ENCODE assay signal across 9 cellular contexts in the genomic region with DNA sequence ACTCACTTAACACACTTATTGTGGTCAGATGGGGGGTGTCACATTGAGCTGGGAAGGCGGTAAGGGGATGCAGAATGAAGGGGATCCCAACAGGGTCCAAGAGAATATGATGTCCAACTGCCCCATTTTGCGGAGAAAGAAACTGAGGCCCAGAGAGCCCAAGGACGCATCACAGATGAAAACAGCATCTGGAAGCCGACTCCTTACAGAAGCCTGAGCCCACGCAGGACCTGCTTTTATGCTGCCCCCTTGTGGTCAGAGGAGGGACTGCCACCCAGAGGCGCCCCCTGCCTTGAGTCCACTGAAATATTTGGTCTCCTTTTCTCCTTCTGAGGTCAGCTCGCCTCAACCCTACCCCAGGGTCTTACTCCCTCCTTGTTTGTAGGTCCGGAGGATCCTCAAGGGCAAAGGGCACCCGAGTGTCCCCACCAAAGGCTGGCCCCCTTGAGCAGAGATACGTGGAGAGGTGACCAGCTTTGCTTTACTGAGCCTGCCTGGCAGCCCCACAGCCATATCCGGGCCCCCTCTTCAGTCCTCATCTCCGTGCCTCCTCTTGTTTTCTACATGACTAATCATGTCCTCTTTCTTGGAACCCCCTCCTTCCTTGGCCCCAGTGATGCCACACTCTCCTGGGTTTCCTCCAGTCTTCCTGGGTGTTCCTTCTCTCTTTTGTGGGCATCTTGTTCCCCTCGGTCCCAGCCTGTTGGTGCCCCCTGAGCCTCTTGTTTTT. TPM values are rescaled to one million over a fixed set of nuclear protein-coding genes. Genes with fewer than 3 reads are reported as not detected.
DNase-seq lines count a peak whose midpoint lies in the region; ATAC-seq and TF ChIP-seq lines count a peak whose summit lies in the region.
"Had no signal": no experiment of that assay in that cellular context is flagged by ENCODE, and none has a peak within 500 bp of the region (broad histone marks: within the 10 kb centered on the region; RNA-seq: fewer than 3 reads in every experiment).

No MANE protein-coding gene starts in this region.

- H2BK5ac ChIP-seq in mesendoderm (ENCODE audit: low read length) = no peak overlapping the region

- H3K23ac ChIP-seq in mesendoderm (ENCODE audit: low read length) = no peak overlapping the region

- no peaks in the 10 kb centered on the region for H3K9me3 Mint-ChIP-seq in CD4-positive, CD25-positive, alpha-beta regulatory T cell
- no peaks in the 10 kb centered on the region; the same call in 2 of the 3 replicates for H3K9me3 Mint-ChIP-seq in GM23338
- H3K9me3 Mint-ChIP-seq: IgD-negative memory B cell had no signal

- H3K36me3 ChIP-seq in CD4-positive, CD25-positive, alpha-beta regulatory T cell (ENCODE audit: control insufficient read depth, insufficient read depth, low read length) = no peaks in the 10 kb centered on the region
- H3K36me3 ChIP-seq in GM23338 (ENCODE audit: insufficient read depth) (no peaks in the 10 kb centered on the region), mesendoderm (ENCODE audit: control insufficient read depth, insufficient read depth, low read length) (no peaks in the 10 kb centered on the region)

- WGBS in mesendoderm (ENCODE audit: extremely low coverage, insufficient coverage, low lambda C conversion rate) = no CpG with 5 or more reads among the region's 13 CpGs

- DNase-seq in CD4-positive, CD25-positive, alpha-beta regulatory T cell = peak; percentile 42 to 69 (median 54)
- DNase-seq in GM23338 (ENCODE audit: low spot score) (peak; percentile 85), NCI-H2196 (lab: John Stamatoyannopoulos, UW; ENCODE audit: unreplicated experiment) (peak; percentile 75), mesendoderm (peak; percentile 79)
- DNase-seq in activated CD4-positive, alpha-beta T cell treated with anti-CD3 and anti-CD28 coated beads, Interleukin-2, amount 50 U/mL, for 4 hours = peak; percentile 67 to 68
- DNase-seq in effector CD4-positive, alpha-beta T cell = peak; percentile 63
- peak; percentile 32 to 44 for DNase-seq in stimulated activated CD8-positive, alpha-beta memory T cell treated with anti-CD3 and anti-CD28 coated beads, Interleukin-15, amount 100 ng/mL, for 48 hours (ENCODE audit: low read depth in 2 of 2)

- H2BK120ac ChIP-seq in mesendoderm (ENCODE audit: low read depth, low read length) = no peak overlapping the region

- H2BK15ac ChIP-seq in mesendoderm (replicated peaks; ENCODE audit: low read depth) = no peak overlapping the region

- no peak overlapping the region for H2AK5ac ChIP-seq in mesendoderm (ENCODE audit: low read length)

- H3K18ac ChIP-seq in mesendoderm (ENCODE audit: low read length) = no peak overlapping the region

- H3K4me3 Mint-ChIP-seq in CD4-positive, CD25-positive, alpha-beta regulatory T cell = no peak overlapping the region
- no peak overlapping the region for H3K4me3 Mint-ChIP-seq in GM23338
- H3K4me3 Mint-ChIP-seq: IgD-negative memory B cell had no signal

- TF ChIP-seq CTCF in GM23338 (conservative IDR thresholded peaks at IDR 0.05; ENCODE audit: low read depth in 2 of 2) = peak; percentile 99 to 100

- peaks cover 36% of the 10 kb centered on the region for H3K27me3 Mint-ChIP-seq in CD4-positive, CD25-positive, alpha-beta regulatory T cell
- peaks cover 38% of the 10 kb centered on the region for H3K27me3 Mint-ChIP-seq in GM23338 (ENCODE audit: insufficient read depth, low read depth, poor library complexity)

- H3K4me2 ChIP-seq in GM23338 (no peak overlapping the region), mesendoderm (ENCODE audit: low read length) (no peak overlapping the region)

- H4K5ac ChIP-seq in mesendoderm (ENCODE audit: low read length) = no peak overlapping the region

- H3K9me3 ChIP-seq in CD4-positive, CD25-positive, alpha-beta regulatory T cell (ENCODE audit: control insufficient read depth in 2 of 2, low read length in 2 of 2) = no peaks in the 10 kb centered on the region

- H2AFZ ChIP-seq in GM23338 = peak overlapping the region; percentile 72; the same call in 1 of the 2 replicates

- no peak overlapping the region for H4K8ac ChIP-seq in mesendoderm (ENCODE audit: low read depth, low read length)

- H3K36me3 Mint-ChIP-seq in CD4-positive, CD25-positive, alpha-beta regulatory T cell = no peaks in the 10 kb centered on the region
- H3K36me3 Mint-ChIP-seq in GM23338 (ENCODE audit: low read depth) = no peaks in the 10 kb centered on the region
- H3K36me3 Mint-ChIP-seq: IgD-negative memory B cell had no signal

- no peaks in the 10 kb centered on the region for H3K9me2 ChIP-seq in GM23338 (ENCODE audit: insufficient read depth)

- no peak overlapping the region for H3K4me3 ChIP-seq in CD4-positive, CD25-positive, alpha-beta regulatory T cell (ENCODE audit: low read depth, low read length)
- H3K4me3 ChIP-seq in GM23338 (no peak overlapping the region), mesendoderm (ENCODE audit: low read length) (no peak overlapping the region)

- H3K4ac ChIP-seq in mesendoderm (ENCODE audit: low read depth, low read length) = no peak overlapping the region

- H3F3A ChIP-seq in GM23338 (replicated peaks; ENCODE audit: low read depth) = no peaks in the 10 kb centered on the region

- peak; percentile 46 to 48 for ATAC-seq in CD4-positive, CD25-positive, alpha-beta regulatory T cell (ENCODE audit: low read depth in 2 of 2)
- peak; percentile 22 for ATAC-seq in GM23338
- no peak for ATAC-seq in GM18858 (IDR thresholded peaks at IDR 0.05; ENCODE audit: unreplicated experiment)

- H3K79me1 ChIP-seq in mesendoderm (ENCODE audit: low read length) = no peaks in the 10 kb centered on the region

- H3K27me3 ChIP-seq in CD4-positive, CD25-positive, alpha-beta regulatory T cell (ENCODE audit: control insufficient read depth, insufficient read depth, low read length) = no peaks in the 10 kb centered on the region
- H3K27me3 ChIP-seq in GM23338 (ENCODE audit: insufficient read depth) (peaks cover 30% of the 10 kb centered on the region), mesendoderm (ENCODE audit: insufficient read depth, low read length, poor library complexity) (no peaks in the 10 kb centered on the region)

- no peak overlapping the region for H3K56ac ChIP-seq in mesendoderm (ENCODE audit: low read length)

- no peaks in the 10 kb centered on the region for H4K20me1 ChIP-seq in GM23338 (replicated peaks; ENCODE audit: insufficient read depth)

- peaks cover 17% of the 10 kb centered on the region for H3K4me1 ChIP-seq in CD4-positive, CD25-positive, alpha-beta regulatory T cell (ENCODE audit: control insufficient read depth, insufficient read depth, low read length, poor library complexity, severe bottlenecking)
- H3K4me1 ChIP-seq in GM23338 (ENCODE audit: insufficient read depth) = peaks cover 12% of the 10 kb centered on the region
- H3K4me1 ChIP-seq in mesendoderm (ENCODE audit: control insufficient read depth, low read depth, low read length) = no peaks in the 10 kb centered on the region

- H3K79me2 ChIP-seq in GM23338 (replicated peaks; ENCODE audit: insufficient read depth) = no peaks in the 10 kb centered on the region
- H3K79me2 ChIP-seq in mesendoderm (ENCODE audit: control insufficient read depth, insufficient read depth, low read length) = no peaks in the 10 kb centered on the region

- H3K9ac ChIP-seq in mesendoderm (ENCODE audit: low read length) = no peak overlapping the region

- peaks cover 0 to 31% (median 8%) of the 10 kb centered on the region in 4 donors for H3K4me1 Mint-ChIP-seq in CD4-positive, CD25-positive, alpha-beta regulatory T cell
- peaks cover 17% of the 10 kb centered on the region; the same call in 2 of the 3 replicates for H3K4me1 Mint-ChIP-seq in GM23338

- no peak overlapping the region for H3K27ac Mint-ChIP-seq in CD4-positive, CD25-positive, alpha-beta regulatory T cell
- no peak overlapping the region for H3K27ac Mint-ChIP-seq in GM23338

- no peak overlapping the region for H3K27ac ChIP-seq in CD4-positive, CD25-positive, alpha-beta regulatory T cell (ENCODE audit: insufficient read depth, low read length, poor library complexity, severe bottlenecking)
- H3K27ac ChIP-seq in GM23338 (ENCODE audit: low read depth) = no peak overlapping the region
- no peak overlapping the region for H3K27ac ChIP-seq in mesendoderm (ENCODE audit: low read depth, low read length)

TF ChIP-seq in GM23338, 12 proteins besides CTCF, POLR2A, EP300 and RAD21:
- 0 out of 2 replicates have a peak, but pooled peaks have one; percentile 24 for TF ChIP-seq CREB1 (CRISPR knock-in tag; IDR thresholded peaks at IDR 0.05; ENCODE audit: low read depth)
- no peak for TF ChIP-seq NANOG (IDR thresholded peaks at IDR 0.05; ENCODE audit: borderline replicate concordance)

RNA-seq across cellular contexts. Expression of a gene that starts 30.0 kb away (rescaled TPM):
- total RNA-seq in CD4-positive, CD25-positive, alpha-beta regulatory T cell = 3.5 TPM
- polyA plus RNA-seq in CD4-positive, CD25-positive, alpha-beta regulatory T cell = 1 to 10 TPM; 2.0 to 6.1 (median 4.2) TPM
- 1.4 and 1.7 TPM in 2 replicates for total RNA-seq in GM23338 (2014; rRNA removed; shearing (Covaris generic))
- polyA plus RNA-seq in GM23338 (2016; fragmentation: Nextera tagmentation; extraction: Ambion mirVana) = 0.37 and 0.57 TPM in 2 replicates
- 1.3 TPM for polyA plus RNA-seq in mesendoderm (2013, experiment 1 of 2)
- 1.2 TPM for polyA plus RNA-seq in mesendoderm (2013, experiment 2 of 2)

RNA-seq across cellular contexts. Expression of a gene that starts 36.5 kb away (rescaled TPM):
- 10.7 TPM for total RNA-seq in CD4-positive, CD25-positive, alpha-beta regulatory T cell
- polyA plus RNA-seq in CD4-positive, CD25-positive, alpha-beta regulatory T cell = 10 to 100 TPM; 86.3 to 97.9 (median 94.2) TPM
- total RNA-seq in GM23338 (2014; rRNA removed; shearing (Covaris generic)) = 36.6 and 39.7 TPM in 2 replicates
- polyA plus RNA-seq in GM23338 (2016; fragmentation: Nextera tagmentation; extraction: Ambion mirVana) = 139 and 144 TPM in 2 replicates
- polyA plus RNA-seq in mesendoderm (2013, experiment 1 of 2) = 69.6 TPM
- 69.6 TPM for polyA plus RNA-seq in mesendoderm (2013, experiment 2 of 2)

RNA-seq across cellular contexts. Expression of a gene that starts 36.6 kb away (rescaled TPM):
- total RNA-seq in CD4-positive, CD25-positive, alpha-beta regulatory T cell = not detected
- polyA plus RNA-seq in CD4-positive, CD25-positive, alpha-beta regulatory T cell = not detected
- not detected in 2 replicates for total RNA-seq in GM23338 (2014; rRNA removed; shearing (Covaris generic))
- not detected in 2 replicates for polyA plus RNA-seq in GM23338 (2016; fragmentation: Nextera tagmentation; extraction: Ambion mirVana)
- polyA plus RNA-seq in mesendoderm (2013, experiment 1 of 2) = not detected
- not detected for polyA plus RNA-seq in mesendoderm (2013, experiment 2 of 2)
- polyA plus RNA-seq: IgD-negative memory B cell had no signal
